In the genomic region with DNA sequence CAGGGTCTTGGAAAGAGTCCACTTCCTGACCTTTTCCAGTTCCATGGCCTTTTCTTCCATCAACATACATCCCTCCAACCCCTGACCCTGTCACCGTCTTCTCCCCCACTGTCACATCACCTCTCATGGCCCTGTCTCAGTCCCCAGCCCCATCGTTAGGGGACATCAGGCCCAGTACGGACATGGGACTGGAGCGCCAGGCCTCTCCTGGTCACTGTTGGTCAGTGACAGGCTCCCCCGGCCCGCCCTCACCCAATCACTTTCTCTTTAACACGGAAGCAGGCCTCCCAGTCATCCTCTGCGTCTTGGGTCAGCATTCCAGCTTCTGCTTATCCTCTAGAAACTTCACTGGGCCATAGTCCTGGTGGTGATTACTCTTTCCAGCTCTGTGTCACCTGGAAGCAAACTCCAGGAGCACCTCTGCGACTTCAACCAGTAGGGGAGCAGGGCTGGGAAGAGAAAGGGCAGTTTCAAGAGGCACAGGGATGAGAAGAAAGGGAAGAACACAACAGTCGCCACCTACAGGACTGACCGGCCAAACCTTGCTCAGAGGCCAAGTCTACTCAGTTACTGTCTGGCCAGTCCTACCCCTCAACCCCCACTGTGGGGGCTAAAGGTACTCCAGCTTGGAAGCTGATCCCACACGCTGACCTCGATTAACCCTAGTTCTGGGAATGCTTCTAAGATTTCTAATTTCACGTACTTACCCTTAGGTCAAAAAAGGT, we compare ENCODE assay signal across 14 cellular contexts. TPM values are rescaled to one million over a fixed set of nuclear protein-coding genes. Genes with fewer than 3 reads are reported as not detected.
DNase-seq lines count a peak whose midpoint lies in the region; TF ChIP-seq lines count a peak whose summit lies in the region.
"Had no signal": no experiment of that assay in that cellular context is flagged by ENCODE, and none has a peak within 500 bp of the region (broad histone marks: within the 10 kb centered on the region; RNA-seq: fewer than 3 reads in every experiment).

No MANE protein-coding gene starts in this region.

- DNase-seq in NCI-H82 (lab: John Stamatoyannopoulos, UW) (peak; percentile 20), NCI-H82 treated with DMSO at 0.1 percent for 48 hours (lab: John Stamatoyannopoulos, UW; ENCODE audit: unreplicated experiment) (no peak), NB4 (ENCODE audit: low read depth) (no peak), colonic mucosa (peak; percentile 12), sigmoid colon (peak; percentile 42), NCI-H1417 (lab: John Stamatoyannopoulos, UW) (no peak), NCI-H345 treated with DMSO at 0.1 percent for 48 hours (lab: John Stamatoyannopoulos, UW; ENCODE audit: unreplicated experiment) (no peak), activated gamma-delta T cell treated with Interleukin-2 at 50 U/mL for 16 hours (no peak)
- DNase-seq: activated naive CD4-positive, alpha-beta T cell treated with anti-CD3 and anti-CD28 coated beads, Interleukin-2, amount 10 ng/mL, durations not matched to agents 7 days and 5 days; central memory CD4-positive, alpha-beta T cell; GOT3; mesenchymal stem cell; NCI-H2171 treated with DMSO at 0.1 percent for 48 hours; testis had no signal

- no peak overlapping the region for H3K9ac ChIP-seq in colonic mucosa (ENCODE audit: low read depth in 2 of 2, low read length in 2 of 2)

- no peaks in the 10 kb centered on the region for H3K4me1 ChIP-seq in colonic mucosa
- H3K4me1 ChIP-seq in sigmoid colon, result no peaks in the 10 kb centered on the region

- TF ChIP-seq POLR2A in NB4 (IDR thresholded peaks at IDR 0.05; ENCODE audit: extremely low read depth, insufficient read length) (no peak), sigmoid colon (IDR thresholded peaks at IDR 0.05) (no peak)

- H3K36me3 ChIP-seq in colonic mucosa, result no peaks in the 10 kb centered on the region
- H3K36me3 ChIP-seq in sigmoid colon, result peaks cover 0 to 11% (median 0%) of the 10 kb centered on the region in 4 donors

- H3K9me3 ChIP-seq in colonic mucosa, result no peaks in the 10 kb centered on the region
- no peaks in the 10 kb centered on the region for H3K9me3 ChIP-seq in sigmoid colon
- H3K9me3 ChIP-seq: testis had no signal

- no peak for TF ChIP-seq EP300 in sigmoid colon (IDR thresholded peaks at IDR 0.05)

- H3K27ac ChIP-seq in colonic mucosa (no peak overlapping the region), sigmoid colon (no peak overlapping the region)
- H3K27ac ChIP-seq: testis had no signal

- H3K27me3 ChIP-seq in colonic mucosa (no peaks in the 10 kb centered on the region), sigmoid colon (no peaks in the 10 kb centered on the region)
- H3K27me3 ChIP-seq: testis had no signal

- TF ChIP-seq CTCF in NB4 (IDR thresholded peaks at IDR 0.05; ENCODE audit: low read depth, low read length) (peak; percentile 15), colonic mucosa (IDR thresholded peaks at IDR 0.05) (no peak), sigmoid colon (IDR thresholded peaks at IDR 0.05) (no peak)

- H3K4me3 ChIP-seq in NB4 (ENCODE audit: low read depth, low read length) (no peak overlapping the region), colonic mucosa (no peak overlapping the region), sigmoid colon (no peak overlapping the region)
- H3K4me3 ChIP-seq: testis had no signal

- intact Hi-C loops in colonic mucosa (cut with DNase I) (no loop called here), sigmoid colon (cut with DNase I) (no loop called here)

- 88 to 91% methylated on average over 14 of the region's 14 CpGs for WGBS in sigmoid colon, 2 donors

RNA-seq across cellular contexts. Expression of a gene that starts 15.9 kb away (rescaled TPM):
- total RNA-seq in colonic mucosa (1 to 10 TPM; 9.2 to 9.5 TPM), sigmoid colon (10 to 100 TPM; 27.4 to 59.5 (median 29.9) TPM)
- polyA plus RNA-seq in sigmoid colon, result 10 to 100 TPM in 1 of 3 donors, 1 to 10 TPM in 2; 6.0 to 31.7 (median 7.4) TPM

RNA-seq across cellular contexts. Expression of a gene that starts 38.2 kb away (rescaled TPM):
- under 1 TPM in 1 of 2 donors, not detected in 1; 0.16 TPM for total RNA-seq in colonic mucosa
- total RNA-seq in sigmoid colon, result not detected
- polyA plus RNA-seq in sigmoid colon, result under 1 TPM in 2 of 3 donors, not detected in 1; 0.22 to 0.60 TPM

Comparison
In these comparisons a context has a peak if more than half of its experiments do, and no peak if none do; other contexts are left out.
1. DNase-seq: peak in NCI-H82 (single experiment), colonic mucosa (single experiment) and sigmoid colon (single experiment); none in NCI-H82 treated with DMSO at 0.1 percent for 48 hours (single experiment), NB4 (single experiment), NCI-H1417 (0 of 3), NCI-H345 treated with DMSO at 0.1 percent for 48 hours (single experiment) and activated gamma-delta T cell treated with Interleukin-2 at 50 U/mL for 16 hours (single experiment).